ENCODE assay signal across 1 cellular context in the genomic region with DNA sequence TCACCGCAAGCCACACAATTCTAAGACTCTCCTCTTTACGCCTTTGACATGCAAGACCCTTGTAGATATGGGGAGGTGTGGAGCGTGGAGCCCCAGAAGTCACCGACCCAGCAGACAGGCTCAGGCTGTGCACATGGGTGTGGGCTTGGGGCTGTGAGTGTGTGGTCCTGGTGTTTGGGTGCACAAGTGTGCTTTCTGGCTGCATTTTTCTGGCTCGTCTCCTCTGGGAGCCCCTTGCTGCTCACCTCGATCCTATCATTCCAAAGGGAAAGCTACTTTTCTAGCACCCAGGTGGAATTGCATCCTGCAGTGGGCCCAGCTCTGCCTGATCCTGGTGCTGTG.
TF ChIP-seq lines count a peak whose summit lies in the region.

No MANE protein-coding gene starts in this region.

TF ChIP-seq in HepG2, 621 proteins besides CTCF, POLR2A, EP300 and RAD21:
- TF ChIP-seq MXD4 (CRISPR knock-in tag; IDR thresholded peaks at IDR 0.05) (no peak), SAFB2 (CRISPR knock-in tag; IDR thresholded peaks at IDR 0.05; ENCODE audit: borderline replicate concordance, low read depth) (no peak), ZNF460 (CRISPR knock-in tag; IDR thresholded peaks at IDR 0.05; ENCODE audit: borderline replicate concordance) (no peak), ZNF331 (CRISPR knock-in tag; IDR thresholded peaks at IDR 0.05) (no peak), ZNF333 (CRISPR knock-in tag; IDR thresholded peaks at IDR 0.05; ENCODE audit: borderline replicate concordance) (no peak), CHCHD3 (CRISPR knock-in tag; IDR thresholded peaks at IDR 0.05) (no peak), TP53 (CRISPR knock-in tag; conservative IDR thresholded peaks at IDR 0.05) (no peak), ATF1 (CRISPR knock-in tag; IDR thresholded peaks at IDR 0.05) (no peak), NR2C2 (CRISPR knock-in tag; IDR thresholded peaks at IDR 0.05; ENCODE audit: borderline replicate concordance) (no peak), ZBTB21 (CRISPR knock-in tag; IDR thresholded peaks at IDR 0.05) (no peak), ZNF616 (CRISPR knock-in tag; IDR thresholded peaks at IDR 0.05; ENCODE audit: low read depth) (no peak), CBX1 (IDR thresholded peaks at IDR 0.05; ENCODE audit: low read depth) (no peak)
- TF ChIP-seq, protein P1, sequence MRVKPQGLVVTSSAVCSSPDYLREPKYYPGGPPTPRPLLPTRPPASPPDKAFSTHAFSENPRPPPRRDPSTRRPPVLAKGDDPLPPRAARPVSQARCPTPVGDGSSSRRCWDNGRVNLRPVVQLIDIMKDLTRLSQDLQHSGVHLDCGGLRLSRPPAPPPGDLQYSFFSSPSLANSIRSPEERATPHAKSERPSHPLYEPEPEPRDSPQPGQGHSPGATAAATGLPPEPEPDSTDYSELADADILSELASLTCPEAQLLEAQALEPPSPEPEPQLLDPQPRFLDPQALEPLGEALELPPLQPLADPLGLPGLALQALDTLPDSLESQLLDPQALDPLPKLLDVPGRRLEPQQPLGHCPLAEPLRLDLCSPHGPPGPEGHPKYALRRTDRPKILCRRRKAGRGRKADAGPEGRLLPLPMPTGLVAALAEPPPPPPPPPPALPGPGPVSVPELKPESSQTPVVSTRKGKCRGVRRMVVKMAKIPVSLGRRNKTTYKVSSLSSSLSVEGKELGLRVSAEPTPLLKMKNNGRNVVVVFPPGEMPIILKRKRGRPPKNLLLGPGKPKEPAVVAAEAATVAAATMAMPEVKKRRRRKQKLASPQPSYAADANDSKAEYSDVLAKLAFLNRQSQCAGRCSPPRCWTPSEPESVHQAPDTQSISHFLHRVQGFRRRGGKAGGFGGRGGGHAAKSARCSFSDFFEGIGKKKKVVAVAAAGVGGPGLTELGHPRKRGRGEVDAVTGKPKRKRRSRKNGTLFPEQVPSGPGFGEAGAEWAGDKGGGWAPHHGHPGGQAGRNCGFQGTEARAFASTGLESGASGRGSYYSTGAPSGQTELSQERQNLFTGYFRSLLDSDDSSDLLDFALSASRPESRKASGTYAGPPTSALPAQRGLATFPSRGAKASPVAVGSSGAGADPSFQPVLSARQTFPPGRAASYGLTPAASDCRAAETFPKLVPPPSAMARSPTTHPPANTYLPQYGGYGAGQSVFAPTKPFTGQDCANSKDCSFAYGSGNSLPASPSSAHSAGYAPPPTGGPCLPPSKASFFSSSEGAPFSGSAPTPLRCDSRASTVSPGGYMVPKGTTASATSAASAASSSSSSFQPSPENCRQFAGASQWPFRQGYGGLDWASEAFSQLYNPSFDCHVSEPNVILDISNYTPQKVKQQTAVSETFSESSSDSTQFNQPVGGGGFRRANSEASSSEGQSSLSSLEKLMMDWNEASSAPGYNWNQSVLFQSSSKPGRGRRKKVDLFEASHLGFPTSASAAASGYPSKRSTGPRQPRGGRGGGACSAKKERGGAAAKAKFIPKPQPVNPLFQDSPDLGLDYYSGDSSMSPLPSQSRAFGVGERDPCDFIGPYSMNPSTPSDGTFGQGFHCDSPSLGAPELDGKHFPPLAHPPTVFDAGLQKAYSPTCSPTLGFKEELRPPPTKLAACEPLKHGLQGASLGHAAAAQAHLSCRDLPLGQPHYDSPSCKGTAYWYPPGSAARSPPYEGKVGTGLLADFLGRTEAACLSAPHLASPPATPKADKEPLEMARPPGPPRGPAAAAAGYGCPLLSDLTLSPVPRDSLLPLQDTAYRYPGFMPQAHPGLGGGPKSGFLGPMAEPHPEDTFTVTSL (CRISPR knock-in tag; IDR thresholded peaks at IDR 0.05; ENCODE audit: borderline replicate concordance) = no peak
- TF ChIP-seq, protein P2, sequence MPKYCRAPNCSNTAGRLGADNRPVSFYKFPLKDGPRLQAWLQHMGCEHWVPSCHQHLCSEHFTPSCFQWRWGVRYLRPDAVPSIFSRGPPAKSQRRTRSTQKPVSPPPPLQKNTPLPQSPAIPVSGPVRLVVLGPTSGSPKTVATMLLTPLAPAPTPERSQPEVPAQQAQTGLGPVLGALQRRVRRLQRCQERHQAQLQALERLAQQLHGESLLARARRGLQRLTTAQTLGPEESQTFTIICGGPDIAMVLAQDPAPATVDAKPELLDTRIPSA (CRISPR knock-in tag; IDR thresholded peaks at IDR 0.05; ENCODE audit: borderline replicate concordance) = no peak
- TF ChIP-seq, protein P3, sequence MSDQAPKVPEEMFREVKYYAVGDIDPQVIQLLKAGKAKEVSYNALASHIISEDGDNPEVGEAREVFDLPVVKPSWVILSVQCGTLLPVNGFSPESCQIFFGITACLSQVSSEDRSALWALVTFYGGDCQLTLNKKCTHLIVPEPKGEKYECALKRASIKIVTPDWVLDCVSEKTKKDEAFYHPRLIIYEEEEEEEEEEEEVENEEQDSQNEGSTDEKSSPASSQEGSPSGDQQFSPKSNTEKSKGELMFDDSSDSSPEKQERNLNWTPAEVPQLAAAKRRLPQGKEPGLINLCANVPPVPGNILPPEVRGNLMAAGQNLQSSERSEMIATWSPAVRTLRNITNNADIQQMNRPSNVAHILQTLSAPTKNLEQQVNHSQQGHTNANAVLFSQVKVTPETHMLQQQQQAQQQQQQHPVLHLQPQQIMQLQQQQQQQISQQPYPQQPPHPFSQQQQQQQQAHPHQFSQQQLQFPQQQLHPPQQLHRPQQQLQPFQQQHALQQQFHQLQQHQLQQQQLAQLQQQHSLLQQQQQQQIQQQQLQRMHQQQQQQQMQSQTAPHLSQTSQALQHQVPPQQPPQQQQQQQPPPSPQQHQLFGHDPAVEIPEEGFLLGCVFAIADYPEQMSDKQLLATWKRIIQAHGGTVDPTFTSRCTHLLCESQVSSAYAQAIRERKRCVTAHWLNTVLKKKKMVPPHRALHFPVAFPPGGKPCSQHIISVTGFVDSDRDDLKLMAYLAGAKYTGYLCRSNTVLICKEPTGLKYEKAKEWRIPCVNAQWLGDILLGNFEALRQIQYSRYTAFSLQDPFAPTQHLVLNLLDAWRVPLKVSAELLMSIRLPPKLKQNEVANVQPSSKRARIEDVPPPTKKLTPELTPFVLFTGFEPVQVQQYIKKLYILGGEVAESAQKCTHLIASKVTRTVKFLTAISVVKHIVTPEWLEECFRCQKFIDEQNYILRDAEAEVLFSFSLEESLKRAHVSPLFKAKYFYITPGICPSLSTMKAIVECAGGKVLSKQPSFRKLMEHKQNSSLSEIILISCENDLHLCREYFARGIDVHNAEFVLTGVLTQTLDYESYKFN (CRISPR knock-in tag; conservative IDR thresholded peaks at IDR 0.05) = no peak
